ENCODE assay signal across 12 cellular contexts in the genomic region with DNA sequence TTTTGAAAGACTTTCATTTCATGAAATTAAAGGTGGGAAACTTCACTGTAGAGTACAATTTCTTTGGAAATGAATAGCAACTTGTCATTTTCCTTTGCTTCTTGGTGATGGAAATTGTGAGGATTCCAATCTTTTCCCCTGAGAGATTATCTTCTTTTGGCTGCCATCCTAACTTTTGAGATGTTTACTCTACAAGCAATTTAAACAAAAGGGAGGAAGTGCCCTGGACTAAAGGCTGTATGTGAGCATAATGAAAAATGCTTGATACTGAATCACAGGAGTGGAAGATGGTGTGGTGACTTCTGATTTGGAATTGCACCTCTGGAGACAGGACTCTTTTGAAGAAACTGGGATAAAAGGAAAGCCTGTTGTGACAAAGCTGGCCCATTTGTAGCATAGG. TPM values are rescaled to one million over a fixed set of nuclear protein-coding genes. Genes with fewer than 3 reads are reported as not detected.
DNase-seq lines count a peak whose midpoint lies in the region; ATAC-seq and TF ChIP-seq lines count a peak whose summit lies in the region.
"Had no signal": no experiment of that assay in that cellular context is flagged by ENCODE, and none has a peak within 500 bp of the region (broad histone marks: within the 10 kb centered on the region; RNA-seq: fewer than 3 reads in every experiment).

No MANE protein-coding gene starts in this region.

- H3K9me3 Mint-ChIP-seq in GM23338 (no peaks in the 10 kb centered on the region), WTC11 (no peaks in the 10 kb centered on the region)
- peaks cover 0 to 3% (median 0%) of the 10 kb centered on the region in 8 donors for H3K9me3 Mint-ChIP-seq in CD4-positive, alpha-beta memory T cell
- no peaks in the 10 kb centered on the region for H3K9me3 Mint-ChIP-seq in stimulated activated naive B cell treated with anti-CD40 and anti-IgM and Interleukin-4, amounts not matched to agents 10 μg/mL and 1 μg/mL and 100 μg/mL, for 72 hours
- H3K9me3 Mint-ChIP-seq: activated T-helper 17 cell treated with anti-CD3 and anti-CD28 coated beads, Interleukin-2, amount 50 U/mL, for 72 hours; CD4-positive, CD25-positive, alpha-beta regulatory T cell had no signal

- no peak overlapping the region for H3K9ac ChIP-seq in BLaER1
- H3K9ac ChIP-seq: KMS-11 had no signal

- no peaks in the 10 kb centered on the region for H4K20me1 ChIP-seq in BLaER1
- no peaks in the 10 kb centered on the region for H4K20me1 ChIP-seq in GM23338 (replicated peaks; ENCODE audit: insufficient read depth)
- H4K20me1 ChIP-seq in hepatocyte (ENCODE audit: insufficient read depth, poor library complexity, severe bottlenecking) = no peaks in the 10 kb centered on the region

- intact Hi-C loops in CD4-positive, alpha-beta memory T cell (cut with micrococcal nuclease) = no loop called here
- intact Hi-C loops in esophagus squamous epithelium (cut with DNase I) = no loop called here

- no peak overlapping the region for H2AFZ ChIP-seq in GM23338
- H2AFZ ChIP-seq in hepatocyte = no peak overlapping the region

- ATAC-seq in GM23338 (no peak), WTC11 (no peak)
- no peak for ATAC-seq in stimulated activated naive B cell treated with anti-CD40 and anti-IgM and Interleukin-4, amounts not matched to agents 10 μg/mL and 1 μg/mL and 100 μg/mL, for 72 hours (replicated peaks)
- ATAC-seq: activated T-helper 17 cell treated with anti-CD3 and anti-CD28 coated beads, Interleukin-2, amount 50 U/mL, for 72 hours had no signal

- no peaks in the 10 kb centered on the region for H3K36me3 ChIP-seq in BLaER1
- H3K36me3 ChIP-seq in GM23338 (ENCODE audit: insufficient read depth) = no peaks in the 10 kb centered on the region
- H3K36me3 ChIP-seq in hepatocyte (replicated peaks; ENCODE audit: insufficient read depth, low read depth) = no peaks in the 10 kb centered on the region
- no peaks in the 10 kb centered on the region for H3K36me3 ChIP-seq in CD4-positive, alpha-beta memory T cell (ENCODE audit: insufficient read depth, low read length)
- no peaks in the 10 kb centered on the region for H3K36me3 ChIP-seq in esophagus squamous epithelium
- H3K36me3 ChIP-seq: adrenal gland had no signal

- no peaks in the 10 kb centered on the region for H3K27me3 ChIP-seq in BLaER1
- H3K27me3 ChIP-seq in GM23338 (ENCODE audit: insufficient read depth) = no peaks in the 10 kb centered on the region
- H3K27me3 ChIP-seq in hepatocyte = no peaks in the 10 kb centered on the region
- no peaks in the 10 kb centered on the region for H3K27me3 ChIP-seq in CD4-positive, alpha-beta memory T cell (ENCODE audit: insufficient read depth, low read length)
- no peaks in the 10 kb centered on the region for H3K27me3 ChIP-seq in esophagus squamous epithelium
- H3K27me3 ChIP-seq: adrenal gland had no signal

- no peaks in the 10 kb centered on the region for H3K9me2 ChIP-seq in GM23338 (ENCODE audit: insufficient read depth)
- H3K9me2 ChIP-seq in hepatocyte (replicated peaks; ENCODE audit: insufficient read depth) = no peaks in the 10 kb centered on the region

- H3K27me3 Mint-ChIP-seq in GM23338 (ENCODE audit: insufficient read depth, low read depth, poor library complexity) (peaks cover 2% of the 10 kb centered on the region), WTC11 (ENCODE audit: low read depth) (no peaks in the 10 kb centered on the region)
- H3K27me3 Mint-ChIP-seq in CD4-positive, alpha-beta memory T cell = peaks cover 3% of the 10 kb centered on the region in 2 donors
- H3K27me3 Mint-ChIP-seq in stimulated activated naive B cell treated with anti-CD40 and anti-IgM and Interleukin-4, amounts not matched to agents 10 μg/mL and 1 μg/mL and 100 μg/mL, for 72 hours = peaks cover 13 to 28% of the 10 kb centered on the region in 2 donors

- no peak overlapping the region for H3K4me3 Mint-ChIP-seq in GM23338
- no peak overlapping the region for H3K4me3 Mint-ChIP-seq in WTC11
- H3K4me3 Mint-ChIP-seq in CD4-positive, alpha-beta memory T cell = no peak overlapping the region
- no peak overlapping the region for H3K4me3 Mint-ChIP-seq in stimulated activated naive B cell treated with anti-CD40 and anti-IgM and Interleukin-4, amounts not matched to agents 10 μg/mL and 1 μg/mL and 100 μg/mL, for 72 hours
- H3K4me3 Mint-ChIP-seq: activated T-helper 17 cell treated with anti-CD3 and anti-CD28 coated beads, Interleukin-2, amount 50 U/mL, for 72 hours; CD4-positive, CD25-positive, alpha-beta regulatory T cell had no signal

- H3K27ac ChIP-seq in BLaER1 (no peak overlapping the region), GM23338 (ENCODE audit: low read depth) (no peak overlapping the region), hepatocyte (no peak overlapping the region), esophagus squamous epithelium (no peak overlapping the region)
- no peak overlapping the region for H3K27ac ChIP-seq in CD4-positive, alpha-beta memory T cell (ENCODE audit: low read depth, low read length)
- H3K27ac ChIP-seq: adrenal gland, KMS-11 had no signal

- CTCF ChIA-PET in WTC11 (lab: Charles Lee) = interaction anchor here (2.3 kb wide), 1 partner anchor 21 kb away, joined by 5 read pairs; no protein-coding TSS in a partner anchor
- CTCF ChIA-PET in CD4-positive, alpha-beta memory T cell (lab: Charles Lee; ENCODE audit: partially characterized antibody) = no interaction called here

- H3K36me3 Mint-ChIP-seq in GM23338 (ENCODE audit: low read depth) (no peaks in the 10 kb centered on the region), WTC11 (no peaks in the 10 kb centered on the region)
- H3K36me3 Mint-ChIP-seq in CD4-positive, alpha-beta memory T cell = no peaks in the 10 kb centered on the region
- H3K36me3 Mint-ChIP-seq in stimulated activated naive B cell treated with anti-CD40 and anti-IgM and Interleukin-4, amounts not matched to agents 10 μg/mL and 1 μg/mL and 100 μg/mL, for 72 hours = no peaks in the 10 kb centered on the region
- H3K36me3 Mint-ChIP-seq: CD4-positive, CD25-positive, alpha-beta regulatory T cell had no signal

- H3K4me3 ChIP-seq in BLaER1 (no peak overlapping the region), GM23338 (no peak overlapping the region), hepatocyte (no peak overlapping the region), esophagus squamous epithelium (no peak overlapping the region)
- H3K4me3 ChIP-seq in CD4-positive, alpha-beta memory T cell (ENCODE audit: low read length in 2 of 2) = no peak overlapping the region
- H3K4me3 ChIP-seq: adrenal gland had no signal

- no peak for DNase-seq in GM23338 (ENCODE audit: low spot score)
- no peak for DNase-seq in WTC11 (ENCODE audit: low spot score)
- no peak for DNase-seq in hepatocyte (ENCODE audit: low spot score)
- DNase-seq in CD4-positive, alpha-beta memory T cell = no peak
- DNase-seq in esophagus squamous epithelium (lab: John Stamatoyannopoulos, UW) = no peak
- DNase-seq in stimulated activated naive B cell treated with anti-CD40 and anti-IgM and Interleukin-4, amounts not matched to agents 10 μg/mL and 1 μg/mL and 100 μg/mL, for 72 hours = no peak
- DNase-seq: adrenal gland; CD4-positive, CD25-positive, alpha-beta regulatory T cell; erythroblast had no signal

- H3K9me3 ChIP-seq in BLaER1 (no peaks in the 10 kb centered on the region), hepatocyte (ENCODE audit: low read depth) (no peaks in the 10 kb centered on the region), esophagus squamous epithelium (no peaks in the 10 kb centered on the region)
- no peaks in the 10 kb centered on the region for H3K9me3 ChIP-seq in CD4-positive, alpha-beta memory T cell (ENCODE audit: control insufficient read depth in 1 of 2, low read length in 2 of 2)
- H3K9me3 ChIP-seq: adrenal gland had no signal

- H3K27ac Mint-ChIP-seq in GM23338 (no peak overlapping the region), WTC11 (peak overlapping the region; percentile 5; the same call in 1 of the 2 replicates)
- H3K27ac Mint-ChIP-seq in CD4-positive, alpha-beta memory T cell = no peak overlapping the region
- no peak overlapping the region for H3K27ac Mint-ChIP-seq in stimulated activated naive B cell treated with anti-CD40 and anti-IgM and Interleukin-4, amounts not matched to agents 10 μg/mL and 1 μg/mL and 100 μg/mL, for 72 hours
- H3K27ac Mint-ChIP-seq: activated T-helper 17 cell treated with anti-CD3 and anti-CD28 coated beads, Interleukin-2, amount 50 U/mL, for 72 hours; CD4-positive, CD25-positive, alpha-beta regulatory T cell had no signal

- H3F3A ChIP-seq in GM23338 (replicated peaks; ENCODE audit: low read depth) = no peaks in the 10 kb centered on the region

- no peak for TF ChIP-seq POLR2A in esophagus squamous epithelium (IDR thresholded peaks at IDR 0.05)

- H3K4me2 ChIP-seq in BLaER1 (0 out of 2 replicates have a peak overlapping the region, but pooled peaks have one; percentile 26), GM23338 (peak overlapping the region; percentile 30), hepatocyte (peak overlapping the region; percentile 48)
- H3K4me2 ChIP-seq: KMS-11 had no signal

- H3K4me1 Mint-ChIP-seq in GM23338 (peaks cover 43% of the 10 kb centered on the region), WTC11 (peaks cover 52% of the 10 kb centered on the region)
- H3K4me1 Mint-ChIP-seq in CD4-positive, alpha-beta memory T cell = no peaks in the 10 kb centered on the region
- no peaks in the 10 kb centered on the region for H3K4me1 Mint-ChIP-seq in stimulated activated naive B cell treated with anti-CD40 and anti-IgM and Interleukin-4, amounts not matched to agents 10 μg/mL and 1 μg/mL and 100 μg/mL, for 72 hours
- H3K4me1 Mint-ChIP-seq: activated T-helper 17 cell treated with anti-CD3 and anti-CD28 coated beads, Interleukin-2, amount 50 U/mL, for 72 hours; CD4-positive, CD25-positive, alpha-beta regulatory T cell had no signal

- no peak for TF ChIP-seq CTCF in GM23338 (conservative IDR thresholded peaks at IDR 0.05; ENCODE audit: low read depth in 2 of 2)
- no peak for TF ChIP-seq CTCF in WTC11 (IDR thresholded peaks at IDR 0.05)
- no peak for TF ChIP-seq CTCF in hepatocyte (IDR thresholded peaks at IDR 0.05; ENCODE audit: poor library complexity)
- TF ChIP-seq CTCF in esophagus squamous epithelium (IDR thresholded peaks at IDR 0.05) = no peak

- H3K79me2 ChIP-seq in GM23338 (replicated peaks; ENCODE audit: insufficient read depth) = no peaks in the 10 kb centered on the region
- no peaks in the 10 kb centered on the region for H3K79me2 ChIP-seq in hepatocyte

- POLR2A ChIA-PET in WTC11 (lab: Charles Lee) = no interaction called here
- POLR2A ChIA-PET in CD4-positive, alpha-beta memory T cell (lab: Charles Lee; ENCODE audit: partially characterized antibody) = no interaction called here

- peaks cover 14% of the 10 kb centered on the region for H3K4me1 ChIP-seq in BLaER1
- H3K4me1 ChIP-seq in GM23338 (ENCODE audit: insufficient read depth) = peaks cover 46% of the 10 kb centered on the region
- peaks cover 54% of the 10 kb centered on the region for H3K4me1 ChIP-seq in hepatocyte (ENCODE audit: insufficient read depth)
- no peaks in the 10 kb centered on the region for H3K4me1 ChIP-seq in CD4-positive, alpha-beta memory T cell (ENCODE audit: insufficient read depth, low read length)
- peaks cover 5 to 23% (median 9%) of the 10 kb centered on the region in 3 donors for H3K4me1 ChIP-seq in esophagus squamous epithelium
- H3K4me1 ChIP-seq: adrenal gland had no signal

RNA-seq across cellular contexts. Expression of gene JAG1, which starts 43.1 kb away (rescaled TPM):
- total RNA-seq in GM23338 (2014; rRNA removed; shearing (Covaris generic)) = 42.0 and 46.5 TPM in 2 replicates
- 7.1 and 9.7 TPM in 2 replicates for polyA plus RNA-seq in GM23338 (2016; fragmentation: Nextera tagmentation; extraction: Ambion mirVana)
- total RNA-seq in WTC11 (2021) = 38.3 to 45.2 TPM (median 41.6 TPM) in 3 replicates
- total RNA-seq in hepatocyte = 51.5 and 52.6 TPM in 2 replicates
- 19.2 and 21.0 TPM in 2 replicates for polyA plus RNA-seq in hepatocyte
- total RNA-seq in CD4-positive, alpha-beta memory T cell = under 1 TPM; 0.29 to 0.61 TPM
- 1 to 10 TPM in 1 of 2 donors, under 1 TPM in 1; 0.04 to 1.9 TPM for polyA plus RNA-seq in CD4-positive, alpha-beta memory T cell
- 100 to 1,000 TPM in 3 of 4 donors, 10 to 100 TPM in 1; 89.6 to 182 (median 123) TPM for total RNA-seq in esophagus squamous epithelium

Comparison
In these comparisons a context has a peak if more than half of its experiments do, and no peak if none do; other contexts are left out.
1. RNA of gene JAG1, which starts 43.1 kb away (total RNA-seq): 89.6 to 182 TPM in esophagus squamous epithelium, 51.5 to 52.6 TPM in hepatocyte, 42.0 to 46.5 TPM in GM23338 and 38.3 to 45.2 TPM in WTC11; 0.29 to 0.61 TPM in CD4-positive, alpha-beta memory T cell; every median in the first group is over 10 times any median in the second.
2. Peak in every context shown above with its lines, with median percentiles within 50 percentile points of each other: H3K4me2 ChIP-seq.